1 cellular context compared by ENCODE assay signal in the genomic region with DNA sequence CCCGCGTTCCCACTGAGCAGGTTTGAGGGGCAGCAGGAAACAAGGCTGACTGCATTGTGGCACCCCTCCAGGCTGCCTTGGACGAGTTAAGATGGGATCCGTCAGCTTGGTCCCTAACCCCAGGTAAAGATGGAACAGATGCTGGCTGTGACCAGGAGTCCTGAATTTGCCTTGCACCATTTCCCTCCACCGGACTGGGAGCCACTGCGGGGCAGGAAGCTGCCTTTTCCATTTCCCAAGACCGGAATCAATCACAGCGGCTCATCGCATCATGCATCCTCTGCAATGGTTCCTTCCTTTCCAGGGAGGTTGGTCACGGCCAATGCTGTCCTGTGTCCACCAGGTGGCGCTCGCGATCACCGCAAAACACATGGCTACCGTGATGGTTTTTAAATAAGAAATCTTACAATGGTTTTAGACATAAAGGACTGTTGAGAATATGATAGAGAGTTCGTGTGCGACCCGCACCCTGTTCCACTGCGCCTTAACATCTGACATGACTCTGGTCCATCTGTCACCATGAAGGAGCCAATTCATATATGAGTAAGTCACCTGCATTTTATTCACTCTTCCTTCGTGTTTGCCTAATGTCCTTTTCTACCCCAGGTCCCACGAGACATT.
TF ChIP-seq lines count a peak whose summit lies in the region.

No MANE protein-coding gene starts in this region.

TF ChIP-seq in GM12878, 131 proteins besides CTCF, POLR2A, EP300 and RAD21 (continued from another document and continues in another):
- TF ChIP-seq BHLHE40 (IDR thresholded peaks at IDR 0.05; ENCODE audit: borderline replicate concordance in 1 of 2, low read depth in 2 of 2, low read length in 1 of 2): no peak; a peak in 2 of 4 replicates
- TF ChIP-seq, protein P1, sequence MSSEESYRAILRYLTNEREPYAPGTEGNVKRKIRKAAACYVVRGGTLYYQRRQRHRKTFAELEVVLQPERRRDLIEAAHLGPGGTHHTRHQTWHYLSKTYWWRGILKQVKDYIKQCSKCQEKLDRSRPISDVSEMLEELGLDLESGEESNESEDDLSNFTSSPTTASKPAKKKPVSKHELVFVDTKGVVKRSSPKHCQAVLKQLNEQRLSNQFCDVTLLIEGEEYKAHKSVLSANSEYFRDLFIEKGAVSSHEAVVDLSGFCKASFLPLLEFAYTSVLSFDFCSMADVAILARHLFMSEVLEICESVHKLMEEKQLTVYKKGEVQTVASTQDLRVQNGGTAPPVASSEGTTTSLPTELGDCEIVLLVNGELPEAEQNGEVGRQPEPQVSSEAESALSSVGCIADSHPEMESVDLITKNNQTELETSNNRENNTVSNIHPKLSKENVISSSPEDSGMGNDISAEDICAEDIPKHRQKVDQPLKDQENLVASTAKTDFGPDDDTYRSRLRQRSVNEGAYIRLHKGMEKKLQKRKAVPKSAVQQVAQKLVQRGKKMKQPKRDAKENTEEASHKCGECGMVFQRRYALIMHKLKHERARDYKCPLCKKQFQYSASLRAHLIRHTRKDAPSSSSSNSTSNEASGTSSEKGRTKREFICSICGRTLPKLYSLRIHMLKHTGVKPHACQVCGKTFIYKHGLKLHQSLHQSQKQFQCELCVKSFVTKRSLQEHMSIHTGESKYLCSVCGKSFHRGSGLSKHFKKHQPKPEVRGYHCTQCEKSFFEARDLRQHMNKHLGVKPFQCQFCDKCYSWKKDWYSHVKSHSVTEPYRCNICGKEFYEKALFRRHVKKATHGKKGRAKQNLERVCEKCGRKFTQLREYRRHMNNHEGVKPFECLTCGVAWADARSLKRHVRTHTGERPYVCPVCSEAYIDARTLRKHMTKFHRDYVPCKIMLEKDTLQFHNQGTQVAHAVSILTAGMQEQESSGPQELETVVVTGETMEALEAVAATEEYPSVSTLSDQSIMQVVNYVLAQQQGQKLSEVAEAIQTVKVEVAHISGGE (CRISPR knock-in tag; IDR thresholded peaks at IDR 0.05): no peak
- TF ChIP-seq EGR1 (IDR thresholded peaks at IDR 0.05; ENCODE audit: borderline replicate concordance in 1 of 2, low read depth in 2 of 2, low read length in 2 of 2): 0 out of 3 replicates have a peak, but pooled peaks of 1 of the 2 experiments have one; percentile 3
- TF ChIP-seq ZZZ3 (IDR thresholded peaks at IDR 0.05; ENCODE audit: control insufficient read depth, insufficient read length, low read depth): no peak
- TF ChIP-seq PAX8 (IDR thresholded peaks at IDR 0.05): no peak
- TF ChIP-seq IKZF2 (IDR thresholded peaks at IDR 0.05): peak; percentile 39 to 59
- TF ChIP-seq ESRRA (IDR thresholded peaks at IDR 0.05; ENCODE audit: low read length): 0 out of 2 replicates have a peak, but pooled peaks have one; percentile 23
- 0 out of 2 replicates have a peak, but pooled peaks have one; percentile 31 for TF ChIP-seq IRF4 (IDR thresholded peaks at IDR 0.05; ENCODE audit: low read depth, low read length)
- TF ChIP-seq ASH2L (IDR thresholded peaks at IDR 0.05; ENCODE audit: borderline replicate concordance, low read depth): no peak
- TF ChIP-seq CHD2 (IDR thresholded peaks at IDR 0.05; ENCODE audit: borderline replicate concordance, low read depth, low read length): no peak
- TF ChIP-seq SPI1 (IDR thresholded peaks at IDR 0.05; ENCODE audit: borderline replicate concordance, insufficient read depth, low read depth, low read length): no peak
- TF ChIP-seq JUNB (IDR thresholded peaks at IDR 0.05): no peak
- 0 out of 2 replicates have a peak, but pooled peaks have one; percentile 35 for TF ChIP-seq MYB (IDR thresholded peaks at IDR 0.05; ENCODE audit: borderline replicate concordance, low read depth, low read length)
- no peak for TF ChIP-seq SP1 (IDR thresholded peaks at IDR 0.05; ENCODE audit: low read depth, low read length)
- no peak for TF ChIP-seq MTA2 (IDR thresholded peaks at IDR 0.05; ENCODE audit: low read depth)
- TF ChIP-seq, protein P2, sequence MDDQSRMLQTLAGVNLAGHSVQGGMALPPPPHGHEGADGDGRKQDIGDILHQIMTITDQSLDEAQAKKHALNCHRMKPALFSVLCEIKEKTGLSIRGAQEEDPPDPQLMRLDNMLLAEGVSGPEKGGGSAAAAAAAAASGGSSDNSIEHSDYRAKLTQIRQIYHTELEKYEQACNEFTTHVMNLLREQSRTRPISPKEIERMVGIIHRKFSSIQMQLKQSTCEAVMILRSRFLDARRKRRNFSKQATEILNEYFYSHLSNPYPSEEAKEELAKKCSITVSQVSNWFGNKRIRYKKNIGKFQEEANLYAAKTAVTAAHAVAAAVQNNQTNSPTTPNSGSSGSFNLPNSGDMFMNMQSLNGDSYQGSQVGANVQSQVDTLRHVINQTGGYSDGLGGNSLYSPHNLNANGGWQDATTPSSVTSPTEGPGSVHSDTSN (IDR thresholded peaks at IDR 0.05; ENCODE audit: insufficient replicate concordance, low read depth, low read length): no peak
- TF ChIP-seq YY1 (IDR thresholded peaks at IDR 0.05; ENCODE audit: low read depth, low read length): peak; percentile 81
- TF ChIP-seq KAT2A (conservative IDR thresholded peaks at IDR 0.05; ENCODE audit: control insufficient read depth, low read depth, low read length): no peak
- no peak for TF ChIP-seq NR2C2 (IDR thresholded peaks at IDR 0.05; ENCODE audit: borderline replicate concordance, control insufficient read depth, insufficient read length, low read depth)
- no peak for TF ChIP-seq FOXK2 (IDR thresholded peaks at IDR 0.05)
- TF ChIP-seq, protein P3, sequence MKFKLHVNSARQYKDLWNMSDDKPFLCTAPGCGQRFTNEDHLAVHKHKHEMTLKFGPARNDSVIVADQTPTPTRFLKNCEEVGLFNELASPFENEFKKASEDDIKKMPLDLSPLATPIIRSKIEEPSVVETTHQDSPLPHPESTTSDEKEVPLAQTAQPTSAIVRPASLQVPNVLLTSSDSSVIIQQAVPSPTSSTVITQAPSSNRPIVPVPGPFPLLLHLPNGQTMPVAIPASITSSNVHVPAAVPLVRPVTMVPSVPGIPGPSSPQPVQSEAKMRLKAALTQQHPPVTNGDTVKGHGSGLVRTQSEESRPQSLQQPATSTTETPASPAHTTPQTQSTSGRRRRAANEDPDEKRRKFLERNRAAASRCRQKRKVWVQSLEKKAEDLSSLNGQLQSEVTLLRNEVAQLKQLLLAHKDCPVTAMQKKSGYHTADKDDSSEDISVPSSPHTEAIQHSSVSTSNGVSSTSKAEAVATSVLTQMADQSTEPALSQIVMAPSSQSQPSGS (IDR thresholded peaks at IDR 0.05; ENCODE audit: low read length): no peak
- no peak for TF ChIP-seq TARDBP (IDR thresholded peaks at IDR 0.05; ENCODE audit: borderline replicate concordance)
- no peak for TF ChIP-seq SIX5 (IDR thresholded peaks at IDR 0.05; ENCODE audit: low read depth, low read length, severe bottlenecking)
- no peak for TF ChIP-seq NR2F1 (conservative IDR thresholded peaks at IDR 0.05)
- TF ChIP-seq NFIC (IDR thresholded peaks at IDR 0.05; ENCODE audit: low read depth, low read length): no peak
- no peak for TF ChIP-seq RBBP5 (conservative IDR thresholded peaks at IDR 0.05)
- no peak for TF ChIP-seq CREB1 (IDR thresholded peaks at IDR 0.05; ENCODE audit: low read depth)
- TF ChIP-seq POU2F2 (IDR thresholded peaks at IDR 0.05; ENCODE audit: borderline replicate concordance, low read depth, low read length): no peak
- no peak for TF ChIP-seq STAT3 (IDR thresholded peaks at IDR 0.05; ENCODE audit: low read depth, low read length)
- TF ChIP-seq, protein P4, sequence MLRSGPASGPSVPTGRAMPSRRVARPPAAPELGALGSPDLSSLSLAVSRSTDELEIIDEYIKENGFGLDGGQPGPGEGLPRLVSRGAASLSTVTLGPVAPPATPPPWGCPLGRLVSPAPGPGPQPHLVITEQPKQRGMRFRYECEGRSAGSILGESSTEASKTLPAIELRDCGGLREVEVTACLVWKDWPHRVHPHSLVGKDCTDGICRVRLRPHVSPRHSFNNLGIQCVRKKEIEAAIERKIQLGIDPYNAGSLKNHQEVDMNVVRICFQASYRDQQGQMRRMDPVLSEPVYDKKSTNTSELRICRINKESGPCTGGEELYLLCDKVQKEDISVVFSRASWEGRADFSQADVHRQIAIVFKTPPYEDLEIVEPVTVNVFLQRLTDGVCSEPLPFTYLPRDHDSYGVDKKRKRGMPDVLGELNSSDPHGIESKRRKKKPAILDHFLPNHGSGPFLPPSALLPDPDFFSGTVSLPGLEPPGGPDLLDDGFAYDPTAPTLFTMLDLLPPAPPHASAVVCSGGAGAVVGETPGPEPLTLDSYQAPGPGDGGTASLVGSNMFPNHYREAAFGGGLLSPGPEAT (IDR thresholded peaks at IDR 0.05; ENCODE audit: low read depth): no peak; the same call in 1 of the 2 replicates
- no peak for TF ChIP-seq LARP7 (IDR thresholded peaks at IDR 0.05)
- no peak for TF ChIP-seq NR2C1 (IDR thresholded peaks at IDR 0.05)
- no peak for TF ChIP-seq NRF1 (conservative IDR thresholded peaks at IDR 0.05; ENCODE audit: low read depth, low read length)
- peak; percentile 75 for TF ChIP-seq EED (IDR thresholded peaks at IDR 0.05; ENCODE audit: low read depth)
- no peak for TF ChIP-seq SUPT20H (IDR thresholded peaks at IDR 0.05; ENCODE audit: borderline replicate concordance, control insufficient read depth, low read depth, low read length)
- no peak for TF ChIP-seq BCL11A (IDR thresholded peaks at IDR 0.05; ENCODE audit: low read depth, low read length)
- TF ChIP-seq GABPA (IDR thresholded peaks at IDR 0.05; ENCODE audit: low read depth): no peak
- TF ChIP-seq TCF3 (IDR thresholded peaks at IDR 0.05; ENCODE audit: borderline replicate concordance, insufficient read depth, low read depth, low read length): no peak
- TF ChIP-seq TCF12 (IDR thresholded peaks at IDR 0.05; ENCODE audit: low read depth, low read length): no peak
- TF ChIP-seq, protein P5, sequence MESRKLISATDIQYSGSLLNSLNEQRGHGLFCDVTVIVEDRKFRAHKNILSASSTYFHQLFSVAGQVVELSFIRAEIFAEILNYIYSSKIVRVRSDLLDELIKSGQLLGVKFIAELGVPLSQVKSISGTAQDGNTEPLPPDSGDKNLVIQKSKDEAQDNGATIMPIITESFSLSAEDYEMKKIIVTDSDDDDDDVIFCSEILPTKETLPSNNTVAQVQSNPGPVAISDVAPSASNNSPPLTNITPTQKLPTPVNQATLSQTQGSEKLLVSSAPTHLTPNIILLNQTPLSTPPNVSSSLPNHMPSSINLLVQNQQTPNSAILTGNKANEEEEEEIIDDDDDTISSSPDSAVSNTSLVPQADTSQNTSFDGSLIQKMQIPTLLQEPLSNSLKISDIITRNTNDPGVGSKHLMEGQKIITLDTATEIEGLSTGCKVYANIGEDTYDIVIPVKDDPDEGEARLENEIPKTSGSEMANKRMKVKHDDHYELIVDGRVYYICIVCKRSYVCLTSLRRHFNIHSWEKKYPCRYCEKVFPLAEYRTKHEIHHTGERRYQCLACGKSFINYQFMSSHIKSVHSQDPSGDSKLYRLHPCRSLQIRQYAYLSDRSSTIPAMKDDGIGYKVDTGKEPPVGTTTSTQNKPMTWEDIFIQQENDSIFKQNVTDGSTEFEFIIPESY (IDR thresholded peaks at IDR 0.05): no peak
- TF ChIP-seq NBN (IDR thresholded peaks at IDR 0.05): peak; percentile 53; the same call in 1 of the 2 replicates
- TF ChIP-seq, protein P6, sequence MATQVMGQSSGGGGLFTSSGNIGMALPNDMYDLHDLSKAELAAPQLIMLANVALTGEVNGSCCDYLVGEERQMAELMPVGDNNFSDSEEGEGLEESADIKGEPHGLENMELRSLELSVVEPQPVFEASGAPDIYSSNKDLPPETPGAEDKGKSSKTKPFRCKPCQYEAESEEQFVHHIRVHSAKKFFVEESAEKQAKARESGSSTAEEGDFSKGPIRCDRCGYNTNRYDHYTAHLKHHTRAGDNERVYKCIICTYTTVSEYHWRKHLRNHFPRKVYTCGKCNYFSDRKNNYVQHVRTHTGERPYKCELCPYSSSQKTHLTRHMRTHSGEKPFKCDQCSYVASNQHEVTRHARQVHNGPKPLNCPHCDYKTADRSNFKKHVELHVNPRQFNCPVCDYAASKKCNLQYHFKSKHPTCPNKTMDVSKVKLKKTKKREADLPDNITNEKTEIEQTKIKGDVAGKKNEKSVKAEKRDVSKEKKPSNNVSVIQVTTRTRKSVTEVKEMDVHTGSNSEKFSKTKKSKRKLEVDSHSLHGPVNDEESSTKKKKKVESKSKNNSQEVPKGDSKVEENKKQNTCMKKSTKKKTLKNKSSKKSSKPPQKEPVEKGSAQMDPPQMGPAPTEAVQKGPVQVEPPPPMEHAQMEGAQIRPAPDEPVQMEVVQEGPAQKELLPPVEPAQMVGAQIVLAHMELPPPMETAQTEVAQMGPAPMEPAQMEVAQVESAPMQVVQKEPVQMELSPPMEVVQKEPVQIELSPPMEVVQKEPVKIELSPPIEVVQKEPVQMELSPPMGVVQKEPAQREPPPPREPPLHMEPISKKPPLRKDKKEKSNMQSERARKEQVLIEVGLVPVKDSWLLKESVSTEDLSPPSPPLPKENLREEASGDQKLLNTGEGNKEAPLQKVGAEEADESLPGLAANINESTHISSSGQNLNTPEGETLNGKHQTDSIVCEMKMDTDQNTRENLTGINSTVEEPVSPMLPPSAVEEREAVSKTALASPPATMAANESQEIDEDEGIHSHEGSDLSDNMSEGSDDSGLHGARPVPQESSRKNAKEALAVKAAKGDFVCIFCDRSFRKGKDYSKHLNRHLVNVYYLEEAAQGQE (IDR thresholded peaks at IDR 0.05; ENCODE audit: low read depth, low read length): no peak
- TF ChIP-seq YBX1 (IDR thresholded peaks at IDR 0.05): no peak
- no peak for TF ChIP-seq SMAD5 (IDR thresholded peaks at IDR 0.05; ENCODE audit: low read depth)
- TF ChIP-seq GATAD2B (conservative IDR thresholded peaks at IDR 0.05; ENCODE audit: low read depth): no peak
- no peak for TF ChIP-seq MYC (IDR thresholded peaks at IDR 0.05; ENCODE audit: insufficient read depth, insufficient read length, insufficient replicate concordance, low read length, severe bottlenecking)
- no peak for TF ChIP-seq MXI1 (IDR thresholded peaks at IDR 0.05; ENCODE audit: low read depth, low read length)
- TF ChIP-seq, protein P7, sequence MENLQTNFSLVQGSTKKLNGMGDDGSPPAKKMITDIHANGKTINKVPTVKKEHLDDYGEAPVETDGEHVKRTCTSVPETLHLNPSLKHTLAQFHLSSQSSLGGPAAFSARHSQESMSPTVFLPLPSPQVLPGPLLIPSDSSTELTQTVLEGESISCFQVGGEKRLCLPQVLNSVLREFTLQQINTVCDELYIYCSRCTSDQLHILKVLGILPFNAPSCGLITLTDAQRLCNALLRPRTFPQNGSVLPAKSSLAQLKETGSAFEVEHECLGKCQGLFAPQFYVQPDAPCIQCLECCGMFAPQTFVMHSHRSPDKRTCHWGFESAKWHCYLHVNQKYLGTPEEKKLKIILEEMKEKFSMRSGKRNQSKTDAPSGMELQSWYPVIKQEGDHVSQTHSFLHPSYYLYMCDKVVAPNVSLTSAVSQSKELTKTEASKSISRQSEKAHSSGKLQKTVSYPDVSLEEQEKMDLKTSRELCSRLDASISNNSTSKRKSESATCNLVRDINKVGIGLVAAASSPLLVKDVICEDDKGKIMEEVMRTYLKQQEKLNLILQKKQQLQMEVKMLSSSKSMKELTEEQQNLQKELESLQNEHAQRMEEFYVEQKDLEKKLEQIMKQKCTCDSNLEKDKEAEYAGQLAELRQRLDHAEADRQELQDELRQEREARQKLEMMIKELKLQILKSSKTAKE (IDR thresholded peaks at IDR 0.05; ENCODE audit: low read depth, poor library complexity, severe bottlenecking): peak; percentile 42
